Comparison of ENCODE assay signal across 22 cellular contexts in the genomic region with DNA sequence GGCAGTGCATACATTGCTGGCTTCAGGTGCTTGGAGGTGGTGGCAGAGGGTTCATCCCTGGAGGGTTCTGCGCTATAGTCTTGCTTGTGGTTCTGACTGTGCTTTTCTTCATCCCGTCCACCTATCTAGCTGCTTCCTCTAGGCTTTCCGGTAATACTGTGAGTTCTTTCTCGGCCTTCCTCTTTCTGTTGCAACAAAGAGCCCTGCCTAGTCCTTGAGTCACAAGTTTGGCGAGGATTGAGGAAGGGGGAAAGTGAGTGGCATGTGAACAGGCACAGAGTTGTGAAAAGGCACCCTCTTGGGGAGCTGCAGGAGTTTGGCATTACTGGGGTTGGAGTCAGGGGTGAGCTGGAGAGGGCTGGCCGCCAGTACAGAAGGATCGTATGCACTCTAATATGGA.
DNase-seq lines count a peak whose midpoint lies in the region; ATAC-seq, FAIRE-seq and TF ChIP-seq lines count a peak whose summit lies in the region.
"Had no signal": no experiment of that assay in that cellular context is flagged by ENCODE, and none has a peak within 500 bp of the region (broad histone marks: within the 10 kb centered on the region; RNA-seq: fewer than 3 reads in every experiment).

No MANE protein-coding gene starts in this region.

- H3K4me1 ChIP-seq in K562 (replicated peaks in 1 of 2; ENCODE audit: control insufficient read depth in 2 of 2, insufficient read depth in 2 of 2, low read length in 2 of 2) (no peaks in the 10 kb centered on the region; a peak in 1 of 5 replicates), spleen (peaks cover 0 to 48% (median 19%) of the 10 kb centered on the region in 6 donors)
- H3K4me1 ChIP-seq in CD8-positive, alpha-beta memory T cell (ENCODE audit: insufficient read depth, low read length): peaks cover 4% of the 10 kb centered on the region

- H3K27me3 ChIP-seq in HL-60 (ENCODE audit: insufficient read depth, poor library complexity, severe bottlenecking) (no peaks in the 10 kb centered on the region), K562 (ENCODE audit: control insufficient read depth in 2 of 2, insufficient read depth in 2 of 2, low read length in 2 of 2) (peaks cover 0 to 25% of the 10 kb centered on the region in 2 experiments; a peak in 2 of 5 replicates), spleen (replicated peaks in 1 of 7) (peaks cover 0 to 31% (median 3%) of the 10 kb centered on the region in 7 donors)
- peaks cover 10% of the 10 kb centered on the region for H3K27me3 ChIP-seq in CD8-positive, alpha-beta memory T cell (ENCODE audit: insufficient read depth, low read length, poor library complexity, severe bottlenecking)
- H3K27me3 ChIP-seq: thyroid gland had no signal

- no peak for FAIRE-seq in K562 (lab: Jason Lieb, UNC)

- H2AFZ ChIP-seq in K562 (ENCODE audit: low read depth, low read length): no peak overlapping the region

- intact Hi-C loops in K562 (cut with micrococcal nuclease): loop anchor here (5.0 kb wide), 2 partner anchors 218 to 278 kb away; no protein-coding TSS in a partner anchor
- intact Hi-C loops in spleen (cut with DNase I; ENCODE audit: low total_unique reads): loop anchor here (5.0 to 10.0 kb wide), 2 partner anchors 218 to 264 kb away; no protein-coding TSS in a partner anchor

- H3K27me3 Mint-ChIP-seq in CD8-positive, alpha-beta memory T cell: peaks cover 18 to 43% of the 10 kb centered on the region in 2 donors
- H3K27me3 Mint-ChIP-seq: progenitor cell of endocrine pancreas had no signal

- no peak overlapping the region for H3K27ac Mint-ChIP-seq in CD8-positive, alpha-beta memory T cell
- H3K27ac Mint-ChIP-seq: activated naive CD4-positive, alpha-beta T cell treated with anti-CD3 and anti-CD28 coated beads for 36 hours; memory B cell; nephron; progenitor cell of endocrine pancreas had no signal

- no peaks in the 10 kb centered on the region for H3K79me2 ChIP-seq in K562 (ENCODE audit: control insufficient read depth, insufficient read depth, low read length)

- no peak overlapping the region for H3K4me2 ChIP-seq in K562 (ENCODE audit: insufficient read depth, low read length)

- TF ChIP-seq RAD21 in K562 (CRISPR knock-in tag; conservative IDR thresholded peaks at IDR 0.05 in 1 of 2, IDR thresholded peaks at IDR 0.05 in 1 of 2): no peak

- TF ChIP-seq POLR2A in K562 (conservative IDR thresholded peaks at IDR 0.05) (no peak), spleen (IDR thresholded peaks at IDR 0.05) (no peak)

- no peak overlapping the region for H3K4me3 Mint-ChIP-seq in CD8-positive, alpha-beta memory T cell
- H3K4me3 Mint-ChIP-seq: activated naive CD4-positive, alpha-beta T cell treated with anti-CD3 and anti-CD28 coated beads for 36 hours; memory B cell; nephron had no signal

- 1% methylated on average over 7 of the region's 7 CpGs for WGBS in K562 (ENCODE audit: insufficient coverage, low coverage, missing lambda C conversion rate)
- 24 to 45% (median 40%) methylated on average over 7 of the region's 7 CpGs for WGBS in spleen, 5 donors

- no peak for TF ChIP-seq EP300 in K562 (IDR thresholded peaks at IDR 0.05; ENCODE audit: low read length)

- H3K9me3 Mint-ChIP-seq in CD8-positive, alpha-beta memory T cell: no peaks in the 10 kb centered on the region
- H3K9me3 Mint-ChIP-seq: activated naive CD4-positive, alpha-beta T cell treated with anti-CD3 and anti-CD28 coated beads for 36 hours; memory B cell; nephron had no signal

- H3K9me1 ChIP-seq in K562 (ENCODE audit: control insufficient read depth, insufficient read depth, low read length): no peaks in the 10 kb centered on the region

- no peaks in the 10 kb centered on the region; the same call in 1 of the 2 replicates for H3K9me3 ChIP-seq in K562 (replicated peaks; ENCODE audit: control insufficient read depth, insufficient read depth, low read depth, low read length)
- peaks cover 0 to 20% (median 16%) of the 10 kb centered on the region in 8 donors for H3K9me3 ChIP-seq in spleen
- H3K9me3 ChIP-seq in CD8-positive, alpha-beta memory T cell (ENCODE audit: low read length): no peaks in the 10 kb centered on the region
- H3K9me3 ChIP-seq: thyroid gland had no signal

- DNase-seq in HL-60 (ENCODE audit: low read depth in 1 of 2, low spot score in 1 of 2): peak; percentile 57 to 88
- DNase-seq in NOMO-1 treated with DMSO at 0.1 percent for 48 hours (lab: John Stamatoyannopoulos, UW; ENCODE audit: unreplicated experiment): peak; percentile 80
- no peak for DNase-seq in K562 (ENCODE audit: extremely low read depth in 1 of 4, low spot score in 3 of 4)
- no peak for DNase-seq in spleen
- DNase-seq in CD8-positive, alpha-beta memory T cell: no peak
- no peak for DNase-seq in foreskin fibroblast
- DNase-seq: activated naive CD4-positive, alpha-beta T cell treated with anti-CD3 and anti-CD28 coated beads for 36 hours; activated T-cell treated with anti-CD3 and anti-CD28 coated beads, Interleukin-2, amount 50 U/mL, for 48 hours; Caco-2; islet precursor cell; NCI-H2171 treated with DMSO at 0.1 percent for 48 hours; NCI-H526 treated with DMSO at 0.1 percent for 48 hours; stimulated activated naive CD4-positive, alpha-beta T cell treated with Interleukin-2 at 50 U/mL for 16 hours; T1000 had no signal

- no peak for TF ChIP-seq CTCF in HL-60 (IDR thresholded peaks at IDR 0.05; ENCODE audit: insufficient read depth, low read length)
- no peak for TF ChIP-seq CTCF in K562 (IDR thresholded peaks at IDR 0.05 in 2 of 3, conservative IDR thresholded peaks at IDR 0.05 in 1 of 3; ENCODE audit: insufficient read depth in 2 of 3, low read depth in 1 of 3, low read length in 3 of 3)
- TF ChIP-seq CTCF in spleen (IDR thresholded peaks at IDR 0.05 in 8 of 11, conservative IDR thresholded peaks at IDR 0.05 in 3 of 11): peak in 2 of 11 experiments; percentile 15 to 16
- no peak for TF ChIP-seq CTCF in foreskin fibroblast (IDR thresholded peaks at IDR 0.05; ENCODE audit: low read depth, low read length)

- BruUV-seq in K562 (replicated peaks; lab: Mats Ljungman, UMichigan): no TSS peak

- POLR2A ChIA-PET in K562 (lab: Yijun Ruan, JAX): interaction anchor here (0.6 to 0.8 kb wide), 2 partner anchors 55 to 326 kb away, joined by 3 to 4 read pairs; no protein-coding TSS in a partner anchor
- POLR2A ChIA-PET in CD8-positive, alpha-beta memory T cell (lab: Charles Lee): no interaction called here

- H3K36me3 ChIP-seq in K562 (ENCODE audit: control insufficient read depth, insufficient read depth, low read length): no peaks in the 10 kb centered on the region
- no peaks in the 10 kb centered on the region for H3K36me3 ChIP-seq in spleen
- H3K36me3 ChIP-seq in CD8-positive, alpha-beta memory T cell (ENCODE audit: insufficient read depth, low read length): no peaks in the 10 kb centered on the region
- H3K36me3 ChIP-seq: thyroid gland had no signal

- in situ Hi-C loops in K562 (cut with MboI): no loop called here

- H4K20me1 ChIP-seq in K562 (replicated peaks; ENCODE audit: control insufficient read depth, insufficient read depth, low read length): no peaks in the 10 kb centered on the region; the same call in 1 of the 2 replicates

- CTCF ChIA-PET in K562 (lab: Yijun Ruan, JAX; ENCODE audit: low intra/inter-chr PET ratio): no interaction called here
- CTCF ChIA-PET in CD8-positive, alpha-beta memory T cell (lab: Charles Lee): interaction anchor here (1.4 to 1.8 kb wide), 2 partner anchors 10 to 155 kb away, joined by 5 to 6 read pairs; no protein-coding TSS in a partner anchor

- H3K9ac ChIP-seq in K562 (ENCODE audit: insufficient read depth in 1 of 2, low read depth in 2 of 2, low read length in 2 of 2): no peak overlapping the region

- ATAC-seq in K562 (no peak), GM21576 (IDR thresholded peaks at IDR 0.05; ENCODE audit: unreplicated experiment) (no peak)
- ATAC-seq: Panc1 had no signal

- H3K36me3 Mint-ChIP-seq in CD8-positive, alpha-beta memory T cell: no peaks in the 10 kb centered on the region
- H3K36me3 Mint-ChIP-seq: memory B cell had no signal

- peaks cover 3 to 6% (median 5%) of the 10 kb centered on the region in 3 donors for H3K4me1 Mint-ChIP-seq in CD8-positive, alpha-beta memory T cell

- H3K27ac ChIP-seq in HL-60 (replicated peaks): no peak overlapping the region
- no peak overlapping the region for H3K27ac ChIP-seq in K562 (ENCODE audit: extremely low read depth, low read depth, low read length)
- H3K27ac ChIP-seq in spleen: peak overlapping the region in 7 of 8 donors; percentile 48 to 88 (median 82)
- no peak overlapping the region for H3K27ac ChIP-seq in CD8-positive, alpha-beta memory T cell (ENCODE audit: low read depth, low read length)
- H3K27ac ChIP-seq: epithelial cell of prostate, SK-N-MC, thyroid gland had no signal

- H3K4me3 ChIP-seq in HL-60 (replicated peaks; ENCODE audit: insufficient read depth, low read length) (no peak overlapping the region), K562 (no peak overlapping the region), spleen (peak overlapping the region in 1 of 8 donors; percentile 37), foreskin fibroblast (ENCODE audit: low read depth in 1 of 2, low read length in 2 of 2) (no peak overlapping the region)
- no peak overlapping the region for H3K4me3 ChIP-seq in CD8-positive, alpha-beta memory T cell (ENCODE audit: low read length)
- H3K4me3 ChIP-seq: SK-N-MC, thyroid gland had no signal

TF ChIP-seq in K562, 482 proteins besides CTCF, POLR2A, EP300 and RAD21:
- TF ChIP-seq SPI1 (IDR thresholded peaks at IDR 0.05; ENCODE audit: borderline replicate concordance, low read depth, low read length): peak; percentile 16; the same call in 1 of the 2 replicates
- TF ChIP-seq HNRNPH1 (optimal IDR thresholded peaks at IDR 0.05; ENCODE audit: low read depth, low read length): no peak

Comparison
In these comparisons a context has a peak if more than half of its experiments do, and no peak if none do; other contexts are left out.
1. DNase-seq: peak in HL-60 (2 of 2) and NOMO-1 treated with DMSO at 0.1 percent for 48 hours (single experiment); none in K562 (0 of 4), spleen (single experiment), CD8-positive, alpha-beta memory T cell (0 of 5) and foreskin fibroblast (0 of 2).
2. H3K27ac ChIP-seq: peak in spleen (7 of 8); none in HL-60 (single experiment), K562 (single experiment) and CD8-positive, alpha-beta memory T cell (single experiment).